1 cellular context compared by ENCODE assay signal in the genomic region with DNA sequence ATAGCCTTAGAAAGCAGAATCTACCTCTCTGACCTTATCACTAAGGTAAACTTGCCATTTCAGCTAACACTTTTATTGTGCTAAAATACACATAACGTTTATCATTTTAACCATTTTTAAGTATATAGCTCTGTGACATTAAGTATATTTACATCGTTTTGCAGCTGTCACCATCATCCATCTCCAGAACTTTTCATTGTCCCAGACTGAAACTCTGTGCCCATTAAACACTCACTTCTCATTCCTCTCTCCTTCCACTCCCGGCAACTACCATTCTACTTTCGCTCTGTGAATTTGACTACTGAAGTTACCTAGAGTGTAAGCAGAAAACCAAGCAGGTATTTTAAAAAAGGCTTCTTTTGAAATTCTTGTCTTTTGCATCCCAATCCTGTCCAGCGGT.
TF ChIP-seq lines count a peak whose summit lies in the region.

No MANE protein-coding gene starts in this region.

TF ChIP-seq in K562, 482 proteins besides CTCF, POLR2A, EP300 and RAD21:
- TF ChIP-seq ZNF316 (IDR thresholded peaks at IDR 0.05) (no peak), UBTF (IDR thresholded peaks at IDR 0.05; ENCODE audit: borderline replicate concordance in 1 of 2, low read depth in 2 of 2, low read length in 2 of 2) (no peak), ZNF436 (CRISPR knock-in tag; IDR thresholded peaks at IDR 0.05) (no peak), JUN (IDR thresholded peaks at IDR 0.05; ENCODE audit: borderline replicate concordance, low read depth, low read length) (no peak), JUN (CRISPR knock-in tag; IDR thresholded peaks at IDR 0.05; ENCODE audit: borderline replicate concordance) (no peak), MCM2 (IDR thresholded peaks at IDR 0.05; ENCODE audit: low read depth) (no peak), NR2C1 (IDR thresholded peaks at IDR 0.05) (no peak), NR2C1 (tag; IDR thresholded peaks at IDR 0.05) (no peak), ZNF780A (CRISPR knock-in tag; IDR thresholded peaks at IDR 0.05) (no peak), PURB (CRISPR knock-in tag; IDR thresholded peaks at IDR 0.05; ENCODE audit: low read depth) (no peak), ZNF24 (IDR thresholded peaks at IDR 0.05) (no peak), DACH1 (IDR thresholded peaks at IDR 0.05; ENCODE audit: partially characterized antibody) (no peak)
